9 cellular contexts compared by ENCODE assay signal in the genomic region with DNA sequence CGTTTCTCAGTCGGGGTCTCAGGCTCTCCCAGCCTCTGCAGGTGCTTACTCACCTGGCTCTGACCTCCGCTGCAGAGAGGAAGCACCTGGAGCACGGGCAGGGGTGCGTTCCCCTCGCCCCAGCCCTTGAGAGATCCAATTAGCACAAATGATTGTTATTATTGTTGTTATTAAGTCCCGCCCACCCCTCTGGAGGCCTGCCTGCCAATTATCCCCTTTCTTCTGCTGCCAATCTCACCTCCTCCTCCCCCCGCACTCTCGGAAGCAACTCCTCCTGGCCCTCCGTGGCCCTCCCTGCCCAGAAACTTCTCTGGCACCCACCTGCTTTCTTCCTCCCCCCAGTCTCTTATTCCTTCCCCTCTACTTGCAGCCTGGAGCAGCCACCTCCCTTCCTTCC. TPM values are rescaled to one million over a fixed set of nuclear protein-coding genes. Genes with fewer than 3 reads are reported as not detected.
DNase-seq lines count a peak whose midpoint lies in the region; ATAC-seq and TF ChIP-seq lines count a peak whose summit lies in the region.
"Had no signal": no experiment of that assay in that cellular context is flagged by ENCODE, and none has a peak within 500 bp of the region (broad histone marks: within the 10 kb centered on the region; RNA-seq: fewer than 3 reads in every experiment).

No MANE protein-coding gene starts in this region.

- peak overlapping the region; percentile 90 for H3K27ac Mint-ChIP-seq in activated CD4-positive, alpha-beta T cell treated with anti-CD3 and anti-CD28 coated beads, Interleukin-2, amount 10 ng/mL, durations not matched to agents 7 days and 5 days
- peak overlapping the region; percentile 37 for H3K27ac Mint-ChIP-seq in endothelial cell (ENCODE audit: unreplicated experiment)
- H3K27ac Mint-ChIP-seq in stimulated activated effector memory CD8-positive, alpha-beta T cell treated with anti-CD3 and anti-CD28 coated beads, Interleukin-12 subunit alpha, Interleukin-12 subunit beta, amount 100 ng/mL, for 72 hours: peak overlapping the region; percentile 70

- CTCF ChIA-PET in activated CD4-positive, alpha-beta T cell treated with anti-CD3 and anti-CD28 coated beads, Interleukin-2, amount 10 ng/mL, durations not matched to agents 7 days and 5 days (lab: Charles Lee): no interaction called here

- H3K4me1 ChIP-seq in thyroid gland: peaks cover 50 to 79% of the 10 kb centered on the region in 2 donors

- TF ChIP-seq CTCF in endothelial cell (IDR thresholded peaks at IDR 0.05; ENCODE audit: unreplicated experiment) (no peak), thyroid gland (IDR thresholded peaks at IDR 0.05) (no peak)

- no peaks in the 10 kb centered on the region for H3K9me3 Mint-ChIP-seq in activated CD4-positive, alpha-beta T cell treated with anti-CD3 and anti-CD28 coated beads, Interleukin-2, amount 10 ng/mL, durations not matched to agents 7 days and 5 days
- no peaks in the 10 kb centered on the region for H3K9me3 Mint-ChIP-seq in endothelial cell (ENCODE audit: unreplicated experiment)
- H3K9me3 Mint-ChIP-seq in stimulated activated effector memory CD8-positive, alpha-beta T cell treated with anti-CD3 and anti-CD28 coated beads, Interleukin-12 subunit alpha, Interleukin-12 subunit beta, amount 100 ng/mL, for 72 hours: no peaks in the 10 kb centered on the region

- H3K4me3 ChIP-seq in thyroid gland (replicated peaks in 1 of 3): no peak overlapping the region
- H3K4me3 ChIP-seq: K562 had no signal

- H3K36me3 Mint-ChIP-seq in activated CD4-positive, alpha-beta T cell treated with anti-CD3 and anti-CD28 coated beads, Interleukin-2, amount 10 ng/mL, durations not matched to agents 7 days and 5 days (ENCODE audit: low read depth): peaks cover 9% of the 10 kb centered on the region
- peaks cover under 1% of the 10 kb centered on the region for H3K36me3 Mint-ChIP-seq in endothelial cell (ENCODE audit: low read depth, unreplicated experiment)
- peaks cover 26% of the 10 kb centered on the region for H3K36me3 Mint-ChIP-seq in stimulated activated effector memory CD8-positive, alpha-beta T cell treated with anti-CD3 and anti-CD28 coated beads, Interleukin-12 subunit alpha, Interleukin-12 subunit beta, amount 100 ng/mL, for 72 hours

- H3K4me1 Mint-ChIP-seq in activated CD4-positive, alpha-beta T cell treated with anti-CD3 and anti-CD28 coated beads, Interleukin-2, amount 10 ng/mL, durations not matched to agents 7 days and 5 days: peaks cover 59% of the 10 kb centered on the region
- H3K4me1 Mint-ChIP-seq in endothelial cell (ENCODE audit: unreplicated experiment): peaks cover 39% of the 10 kb centered on the region
- peaks cover 55% of the 10 kb centered on the region for H3K4me1 Mint-ChIP-seq in stimulated activated effector memory CD8-positive, alpha-beta T cell treated with anti-CD3 and anti-CD28 coated beads, Interleukin-12 subunit alpha, Interleukin-12 subunit beta, amount 100 ng/mL, for 72 hours

- ATAC-seq in stimulated activated effector memory CD8-positive, alpha-beta T cell treated with anti-CD3 and anti-CD28 coated beads, Interleukin-12 subunit alpha, Interleukin-12 subunit beta, amount 100 ng/mL, for 72 hours: no peak
- ATAC-seq in HG03039 (IDR thresholded peaks at IDR 0.05; ENCODE audit: unreplicated experiment): no peak
- ATAC-seq: K562 had no signal

- no peaks in the 10 kb centered on the region for H3K27me3 Mint-ChIP-seq in activated CD4-positive, alpha-beta T cell treated with anti-CD3 and anti-CD28 coated beads, Interleukin-2, amount 10 ng/mL, durations not matched to agents 7 days and 5 days
- H3K27me3 Mint-ChIP-seq in endothelial cell (ENCODE audit: unreplicated experiment): peaks cover 9% of the 10 kb centered on the region

- no peaks in the 10 kb centered on the region for H3K36me3 ChIP-seq in thyroid gland

- no peak for DNase-seq in activated CD4-positive, alpha-beta T cell treated with anti-CD3 and anti-CD28 coated beads, Interleukin-2, amount 10 ng/mL, durations not matched to agents 7 days and 5 days
- DNase-seq in activated CD4-positive, alpha-beta T cell treated with anti-CD3 and anti-CD28 coated beads for 48 hours: no peak
- DNase-seq in NCI-H748 treated with DMSO at 0.1 percent for 48 hours (lab: John Stamatoyannopoulos, UW) (peak; percentile 20), endothelial cell (ENCODE audit: low spot score) (no peak), thyroid gland (no peak), COLO829 (ENCODE audit: low spot score) (no peak)
- DNase-seq in stimulated activated effector memory CD8-positive, alpha-beta T cell treated with anti-CD3 and anti-CD28 coated beads, Interleukin-12 subunit alpha, Interleukin-12 subunit beta, amount 100 ng/mL, for 72 hours (ENCODE audit: low spot score in 2 of 2): no peak

- peak overlapping the region; percentile 61 for H3K4me3 Mint-ChIP-seq in activated CD4-positive, alpha-beta T cell treated with anti-CD3 and anti-CD28 coated beads, Interleukin-2, amount 10 ng/mL, durations not matched to agents 7 days and 5 days
- no peak overlapping the region for H3K4me3 Mint-ChIP-seq in endothelial cell (ENCODE audit: unreplicated experiment)
- H3K4me3 Mint-ChIP-seq in stimulated activated effector memory CD8-positive, alpha-beta T cell treated with anti-CD3 and anti-CD28 coated beads, Interleukin-12 subunit alpha, Interleukin-12 subunit beta, amount 100 ng/mL, for 72 hours: peak overlapping the region; percentile 27

- H3K9me3 ChIP-seq in thyroid gland: no peaks in the 10 kb centered on the region

- no peaks in the 10 kb centered on the region for H3K27me3 ChIP-seq in thyroid gland

- intact Hi-C loops in thyroid gland (cut with DNase I): no loop called here

- peak overlapping the region in 1 of 3 donors; percentile 79 for H3K27ac ChIP-seq in thyroid gland

- no peak for TF ChIP-seq POLR2A in thyroid gland (IDR thresholded peaks at IDR 0.05)

- POLR2A ChIA-PET in activated CD4-positive, alpha-beta T cell treated with anti-CD3 and anti-CD28 coated beads, Interleukin-2, amount 10 ng/mL, durations not matched to agents 7 days and 5 days (lab: Charles Lee): no interaction called here

- 57 to 71% methylated on average over 10 of the region's 10 CpGs for WGBS in thyroid gland, 2 donors

RNA-seq across cellular contexts. Expression of gene ZNF787, which starts 8.8 kb away (rescaled TPM):
- 10 to 100 TPM; 34.3 to 35.4 TPM for total RNA-seq in activated CD4-positive, alpha-beta T cell treated with anti-CD3 and anti-CD28 coated beads, Interleukin-2, amount 10 ng/mL, durations not matched to agents 7 days and 5 days
- total RNA-seq in endothelial cell (ENCODE audit: unreplicated experiment) (31.2 TPM), thyroid gland (10 to 100 TPM in 3 of 4 donors, 1 to 10 TPM in 1; 7.8 to 21.3 (median 14.2) TPM)

RNA-seq across cellular contexts. Expression of gene ZNF444, which starts 28.8 kb away (rescaled TPM):
- total RNA-seq in activated CD4-positive, alpha-beta T cell treated with anti-CD3 and anti-CD28 coated beads, Interleukin-2, amount 10 ng/mL, durations not matched to agents 7 days and 5 days: 10 to 100 TPM; 26.5 to 34.6 TPM
- total RNA-seq in endothelial cell (ENCODE audit: unreplicated experiment): 40.8 TPM
- total RNA-seq in thyroid gland: 10 to 100 TPM; 35.1 to 53.0 (median 45.5) TPM

Comparison
In these comparisons a context has a peak if more than half of its experiments do, and no peak if none do; other contexts are left out.
1. H3K27ac Mint-ChIP-seq: peak in every context shown above with its lines; median percentile 90 in activated CD4-positive, alpha-beta T cell treated with anti-CD3 and anti-CD28 coated beads, Interleukin-2, amount 10 ng/mL, durations not matched to agents 7 days and 5 days; 70 in stimulated activated effector memory CD8-positive, alpha-beta T cell treated with anti-CD3 and anti-CD28 coated beads, Interleukin-12 subunit alpha, Interleukin-12 subunit beta, amount 100 ng/mL, for 72 hours; 37 in endothelial cell.